In genomic region chr4:83536649-83537352, GRCh38 we compare ENCODE assay signal across 8 cellular contexts. TPM values are rescaled to one million over a fixed set of nuclear protein-coding genes. Genes with fewer than 3 reads are reported as not detected.
A peak's percentile ranks its signal among the peaks of the same experiment; 100 is the strongest.
DNase-seq lines count a peak whose midpoint lies in the region; ATAC-seq, FAIRE-seq and TF ChIP-seq lines count a peak whose summit lies in the region.

No MANE protein-coding gene starts in this region.

- peak overlapping the region; percentile 93 to 96 for H3K4me2 ChIP-seq in H1 (ENCODE audit: insufficient read depth in 1 of 2, low read depth in 2 of 2, low read length in 2 of 2)

- no peak overlapping the region for H4K8ac ChIP-seq in H1 (ENCODE audit: extremely low read depth, insufficient read depth, low read length)

- H3K27me3 ChIP-seq in H1 (replicated peaks in 1 of 4; ENCODE audit: control insufficient read depth in 3 of 4, extremely low read depth in 1 of 4, insufficient read depth in 3 of 4, low read length in 3 of 4), result peaks cover 21 to 57% (median 47%) of the 10 kb centered on the region in 4 experiments

- no peak for FAIRE-seq in H1 (lab: Jason Lieb, UNC)

- TF ChIP-seq RAD21 in H1 (IDR thresholded peaks at IDR 0.05 in 1 of 2, conservative IDR thresholded peaks at IDR 0.05 in 1 of 2; ENCODE audit: low read depth in 2 of 2, low read length in 2 of 2), result no peak

- H3K23ac ChIP-seq in H1 (ENCODE audit: insufficient read length), result no peak overlapping the region

- no peak overlapping the region for H2BK20ac ChIP-seq in H1 (ENCODE audit: low read length)

- ATAC-seq in HG03097 (IDR thresholded peaks at IDR 0.05; ENCODE audit: low FRiP score, unreplicated experiment), result no peak

- no peak overlapping the region for H2BK15ac ChIP-seq in H1 (ENCODE audit: low read length)

- H2BK5ac ChIP-seq in H1 (ENCODE audit: low read depth, low read length), result no peak overlapping the region

- H3K56ac ChIP-seq in H1 (replicated peaks; ENCODE audit: insufficient read length, low read depth, low read length), result no peak overlapping the region

- peak overlapping the region; percentile 84 to 93 (median 90) for H3K4me3 Mint-ChIP-seq in nephron

- 6% methylated on average over 24 of the region's 27 CpGs; no CpG with 5 or more reads in 1 of the 2 experiments for WGBS in H1 (ENCODE audit: extremely low coverage in 1 of 2, insufficient coverage in 1 of 2, insufficient read length in 1 of 2, insufficient replicate concordance in 2 of 2, low coverage in 1 of 2, low lambda C conversion rate in 2 of 2, missing lambda C conversion rate in 1 of 2), 2 experiments

- peak overlapping the region in 1 of 4 experiments; percentile 13; a peak in 1 of 7 replicates for H3K9ac ChIP-seq in H1 (replicated peaks in 1 of 4; ENCODE audit: extremely low read depth in 1 of 4, low read depth in 3 of 4, low read length in 3 of 4)

- no peak overlapping the region for H2BK120ac ChIP-seq in H1 (replicated peaks; ENCODE audit: low read depth, low read length)

- no peak for TF ChIP-seq EP300 in H1 (IDR thresholded peaks at IDR 0.05; ENCODE audit: borderline replicate concordance in 1 of 2, low read depth in 2 of 2, low read length in 2 of 2)

- H3K27ac Mint-ChIP-seq in nephron, result no peak overlapping the region

- no peak overlapping the region for H2BK12ac ChIP-seq in H1 (ENCODE audit: low read depth, low read length)

- H3K79me2 ChIP-seq in H1 (ENCODE audit: control insufficient read depth in 1 of 2, insufficient read depth in 2 of 2, low read length in 2 of 2), result no peaks in the 10 kb centered on the region

- no peak for TF ChIP-seq POLR2A in NB4 (IDR thresholded peaks at IDR 0.05; ENCODE audit: extremely low read depth, insufficient read length)
- TF ChIP-seq POLR2A in H1 (IDR thresholded peaks at IDR 0.05; ENCODE audit: control extremely low read depth in 1 of 2, low read depth in 2 of 2, low read length in 2 of 2), result no peak

- H3K23me2 ChIP-seq in H1 (ENCODE audit: low read depth, low read length), result peaks cover 14% of the 10 kb centered on the region

- H2AFZ ChIP-seq in H1 (ENCODE audit: low read length), result peak overlapping the region; percentile 94

- H3K27me3 Mint-ChIP-seq in nephron (ENCODE audit: low read depth), result peaks cover 59% of the 10 kb centered on the region

- no peak overlapping the region for H3K18ac ChIP-seq in H1 (ENCODE audit: extremely low read depth, low read length)

- no peaks in the 10 kb centered on the region for H4K20me1 ChIP-seq in H1 (replicated peaks in 1 of 2; ENCODE audit: control insufficient read depth in 1 of 2, insufficient read depth in 2 of 2, low read length in 2 of 2)

- TF ChIP-seq CTCF in C4-2B (conservative IDR thresholded peaks at IDR 0.05), result no peak
- TF ChIP-seq CTCF in NB4 (IDR thresholded peaks at IDR 0.05; ENCODE audit: low read depth, low read length), result no peak
- no peak for TF ChIP-seq CTCF in H1 (IDR thresholded peaks at IDR 0.05; ENCODE audit: control extremely low read depth in 1 of 3, insufficient read depth in 1 of 3, low read depth in 1 of 3, low read length in 3 of 3)
- TF ChIP-seq CTCF in nephron (IDR thresholded peaks at IDR 0.05; ENCODE audit: unreplicated experiment in 3 of 3), result no peak

- no peaks in the 10 kb centered on the region for H3K36me3 ChIP-seq in H1 (ENCODE audit: control insufficient read depth in 2 of 4, insufficient read depth in 4 of 4, low read length in 3 of 4)

- peak overlapping the region; percentile 67 for H3K4me3 ChIP-seq in NB4 (ENCODE audit: low read depth, low read length)
- H3K4me3 ChIP-seq in H1 (ENCODE audit: extremely low read depth in 1 of 4, insufficient read depth in 2 of 4, low read depth in 3 of 4, low read length in 4 of 4), result peak overlapping the region; percentile 74 to 82 (median 77)

- peaks cover 11% of the 10 kb centered on the region for H3K4me1 Mint-ChIP-seq in nephron

- H3K36me3 Mint-ChIP-seq in nephron (ENCODE audit: low read depth), result no peaks in the 10 kb centered on the region

- H2AK5ac ChIP-seq in H1 (ENCODE audit: low read depth, low read length), result no peak overlapping the region

- no peaks in the 10 kb centered on the region; the same call in 1 of the 2 replicates for H3K79me1 ChIP-seq in H1 (ENCODE audit: low read depth, low read length)

- H3K4me1 ChIP-seq in H1 (replicated peaks in 1 of 4; ENCODE audit: control insufficient read depth in 3 of 4, insufficient read depth in 4 of 4, low read length in 3 of 4), result peaks cover 0 to 2% (median 0%) of the 10 kb centered on the region in 4 experiments; a peak in 1 of 7 replicates

- POLR2A ChIA-PET in H1 (lab: Charles Lee; ENCODE audit: partially characterized antibody), result interaction anchor here (1.3 kb wide), 1 partner anchor 16 kb away, joined by 4 read pairs; no protein-coding TSS in a partner anchor

- peak overlapping the region; percentile 38 for H3K27ac ChIP-seq in C4-2B
- H3K27ac ChIP-seq in H1 (ENCODE audit: low read depth, low read length), result no peak overlapping the region

- CTCF ChIA-PET in H1 (lab: Charles Lee; ENCODE audit: partially characterized antibody), result interaction anchor here (0.7 to 1.6 kb wide), 4 partner anchors 26 to 549 kb away, joined by 3 to 6 read pairs (median 4); no protein-coding TSS in a partner anchor

- H3K4ac ChIP-seq in H1 (replicated peaks; ENCODE audit: insufficient read length, low read depth, low read length), result no peak overlapping the region

- H3K14ac ChIP-seq in H1 (ENCODE audit: insufficient read length), result no peak overlapping the region

- H4K91ac ChIP-seq in H1 (replicated peaks; ENCODE audit: insufficient read length, low read length), result no peak overlapping the region

- H4K5ac ChIP-seq in H1 (ENCODE audit: insufficient read length, low read depth, low read length), result no peak overlapping the region

- no peaks in the 10 kb centered on the region for H3K9me3 ChIP-seq in H1 (ENCODE audit: insufficient read depth in 2 of 2, low read depth in 1 of 2, low read length in 1 of 2)

- no peak for DNase-seq in NB4 (ENCODE audit: low read depth)
- DNase-seq in H1 (ENCODE audit: low read depth in 1 of 2, low spot score in 2 of 2), result no peak
- no peak for DNase-seq in hepatic stellate cell (ENCODE audit: low spot score)
- no peak for DNase-seq in NCI-H82 (lab: John Stamatoyannopoulos, UW)
- DNase-seq in NCI-H187 (lab: John Stamatoyannopoulos, UW), result no peak

- H3K9me3 Mint-ChIP-seq in nephron, result peaks cover 2% of the 10 kb centered on the region

TF ChIP-seq in H1, 55 proteins besides CTCF, POLR2A, EP300 and RAD21:
- TF ChIP-seq BACH1 (IDR thresholded peaks at IDR 0.05; ENCODE audit: low read length) (0 out of 2 replicates have a peak, but pooled peaks have one; percentile 12), JUN (IDR thresholded peaks at IDR 0.05; ENCODE audit: low read depth, low read length) (no peak), EZH2 (IDR thresholded peaks at IDR 0.05; ENCODE audit: low read depth, low read length, severe bottlenecking) (peak; percentile 27), CEBPB (IDR thresholded peaks at IDR 0.05; ENCODE audit: low read depth, low read length) (no peak), TBP (IDR thresholded peaks at IDR 0.05; ENCODE audit: low read depth, low read length) (no peak), ASH2L (IDR thresholded peaks at IDR 0.05; ENCODE audit: low read length) (peak; percentile 41), SUZ12 (IDR thresholded peaks at IDR 0.05; ENCODE audit: low read length) (peak; percentile 45)

RNA-seq across cellular contexts. Expression of gene GPAT3, which starts 0.9 kb away (rescaled TPM):
- total RNA-seq in H1 (2021; fragmentation: NEBNext Ultra II Directional; extraction: Animal tissue kit (Norgen Biotek cat#: 25700)), result 1.8 and 2.0 TPM in 2 replicates
- polyA plus RNA-seq in H1 (2011; rRNA removed), result 0.23 and 0.93 TPM in 2 replicates
- polyA plus RNA-seq in H1 (2011; cell fraction: cytosol; rRNA removed), result 0.54 TPM
- polyA plus RNA-seq in H1 (2011; cell fraction: nucleus; rRNA removed), result 1.1 TPM
- polyA plus RNA-seq in H1 (2012, experiment 1 of 2), result 0.80 to 1.7 TPM (median 1.2 TPM) in 4 replicates
- 0.26 TPM for polyA plus RNA-seq in H1 (2012, experiment 2 of 2)
- 2.6 TPM for polyA plus RNA-seq in H1 (2013, experiment 1 of 2)
- polyA plus RNA-seq in H1 (2013, experiment 2 of 2), result 2.9 TPM
- 0.19 and 0.46 TPM in 2 replicates for polyA minus RNA-seq in H1 (2011; rRNA and poly(A)+ RNA removed)
- polyA minus RNA-seq in H1 (2011; cell fraction: cytosol; rRNA and poly(A)+ RNA removed), result not detected
- 1.2 TPM for polyA minus RNA-seq in H1 (2011; cell fraction: nucleus; rRNA and poly(A)+ RNA removed)

RNA-seq across cellular contexts. Expression of gene ABRAXAS1, which starts 51.9 kb away (rescaled TPM):
- 28.6 and 32.1 TPM in 2 replicates for total RNA-seq in H1 (2021; fragmentation: NEBNext Ultra II Directional; extraction: Animal tissue kit (Norgen Biotek cat#: 25700))
- 5.5 and 11.4 TPM in 2 replicates for polyA plus RNA-seq in H1 (2011; rRNA removed)
- polyA plus RNA-seq in H1 (2011; cell fraction: cytosol; rRNA removed), result 11.5 TPM
- 7.7 TPM for polyA plus RNA-seq in H1 (2011; cell fraction: nucleus; rRNA removed)
- 10.6 to 16.2 TPM (median 12.0 TPM) in 4 replicates for polyA plus RNA-seq in H1 (2012, experiment 1 of 2)
- polyA plus RNA-seq in H1 (2012, experiment 2 of 2), result 1.2 TPM
- 31.9 TPM for polyA plus RNA-seq in H1 (2013, experiment 1 of 2)
- polyA plus RNA-seq in H1 (2013, experiment 2 of 2), result 31.6 TPM
- polyA minus RNA-seq in H1 (2011; rRNA and poly(A)+ RNA removed), result 13.8 and 25.8 TPM in 2 replicates
- 18.1 TPM for polyA minus RNA-seq in H1 (2011; cell fraction: cytosol; rRNA and poly(A)+ RNA removed)
- 44.2 TPM for polyA minus RNA-seq in H1 (2011; cell fraction: nucleus; rRNA and poly(A)+ RNA removed)
